Comparison of ENCODE assay signal across 2 cellular contexts in the genomic region with DNA sequence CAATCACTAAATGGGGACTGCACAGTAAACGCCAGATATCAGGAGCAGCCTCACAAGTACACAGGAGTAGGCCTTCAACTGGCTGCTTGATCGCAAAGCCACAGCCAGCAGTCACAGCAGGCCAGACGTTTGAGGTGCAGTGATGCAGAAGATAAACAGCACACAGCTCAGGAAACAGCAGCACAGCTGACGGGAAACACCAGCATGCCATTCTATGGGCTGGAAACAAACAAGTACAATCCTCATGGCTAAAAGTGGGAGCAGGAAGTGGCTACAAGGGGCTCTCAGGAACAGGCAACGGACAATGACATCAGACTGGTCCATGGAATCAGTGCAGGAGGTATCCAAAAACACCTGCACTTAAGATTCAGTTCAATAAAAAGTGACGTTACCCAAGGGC.
TF ChIP-seq lines count a peak whose summit lies in the region.

No MANE protein-coding gene starts in this region.

TF ChIP-seq in GM12878, 131 proteins besides CTCF, POLR2A, EP300 and RAD21:
- no peak for TF ChIP-seq FOXK2 (IDR thresholded peaks at IDR 0.05)
- TF ChIP-seq CREM (IDR thresholded peaks at IDR 0.05; ENCODE audit: low read depth): no peak
- no peak for TF ChIP-seq MEF2B (IDR thresholded peaks at IDR 0.05; ENCODE audit: partially characterized antibody, poor library complexity, severe bottlenecking)
- peak; percentile 25; the same call in 1 of the 2 replicates for TF ChIP-seq RUNX3 (IDR thresholded peaks at IDR 0.05; ENCODE audit: low read length)
TF ChIP-seq in GM12878: peak in this region for 1.

TF ChIP-seq in HepG2, 621 proteins besides CTCF, POLR2A, EP300 and RAD21:
- TF ChIP-seq ZBTB38 (CRISPR knock-in tag; IDR thresholded peaks at IDR 0.05): 0 out of 2 replicates have a peak, but pooled peaks have one; percentile 40
- TF ChIP-seq, protein P1, sequence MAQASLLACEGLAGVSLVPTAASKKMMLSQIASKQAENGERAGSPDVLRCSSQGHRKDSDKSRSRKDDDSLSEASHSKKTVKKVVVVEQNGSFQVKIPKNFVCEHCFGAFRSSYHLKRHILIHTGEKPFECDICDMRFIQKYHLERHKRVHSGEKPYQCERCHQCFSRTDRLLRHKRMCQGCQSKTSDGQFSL (CRISPR knock-in tag; IDR thresholded peaks at IDR 0.05): no peak
